In genomic region chr1:64060611-64061302, GRCh38 we compare ENCODE assay signal across 21 cellular contexts.
DNase-seq lines count a peak whose midpoint lies in the region; ATAC-seq and TF ChIP-seq lines count a peak whose summit lies in the region.
"Had no signal": no experiment of that assay in that cellular context is flagged by ENCODE, and none has a peak within 500 bp of the region (broad histone marks: within the 10 kb centered on the region; RNA-seq: fewer than 3 reads in every experiment).

No MANE protein-coding gene starts in this region.

- no peak overlapping the region for H3K4me3 Mint-ChIP-seq in WTC11
- H3K4me3 Mint-ChIP-seq in activated CD4-positive, alpha-beta T cell treated with anti-CD3 and anti-CD28 coated beads for 36 hours = no peak overlapping the region
- H3K4me3 Mint-ChIP-seq: activated CD8-positive, alpha-beta T cell treated with anti-CD3 and anti-CD28 coated beads for 36 hours; activated naive CD8-positive, alpha-beta T cell; H9; memory B cell; stimulated activated naive CD8-positive, alpha-beta T cell treated with anti-CD3 and anti-CD28 coated beads, Interleukin-15, Interleukin-2, amounts not matched to agents 100 ng/mL and 50 ng/mL, for 24 hours had no signal

- peaks cover 43% of the 10 kb centered on the region for H3K27me3 Mint-ChIP-seq in WTC11 (ENCODE audit: low read depth)
- peaks cover 5% of the 10 kb centered on the region for H3K27me3 Mint-ChIP-seq in activated CD4-positive, alpha-beta T cell treated with anti-CD3 and anti-CD28 coated beads for 36 hours
- H3K27me3 Mint-ChIP-seq: activated naive CD8-positive, alpha-beta T cell; stimulated activated naive CD8-positive, alpha-beta T cell treated with anti-CD3 and anti-CD28 coated beads, Interleukin-15, Interleukin-2, amounts not matched to agents 100 ng/mL and 50 ng/mL, for 24 hours had no signal

- H3K9me2 ChIP-seq in hepatocyte (replicated peaks; ENCODE audit: insufficient read depth) = no peaks in the 10 kb centered on the region

- intact Hi-C loops in activated CD4-positive, alpha-beta T cell treated with anti-CD3 and anti-CD28 coated beads for 36 hours (cut with DNase I, micrococcal nuclease) = no loop called here

- H3K4me1 ChIP-seq in HEK293 (ENCODE audit: control insufficient read depth, insufficient read depth, low read length) (peaks cover 11% of the 10 kb centered on the region), hepatocyte (ENCODE audit: insufficient read depth) (no peaks in the 10 kb centered on the region)

- H3K27ac ChIP-seq in HEK293 (ENCODE audit: extremely low read depth, low read depth, low read length) (peak overlapping the region; percentile 13; the same call in 1 of the 2 replicates), hepatocyte (no peak overlapping the region)
- H3K27ac ChIP-seq: thoracic aorta had no signal

- H3K36me3 Mint-ChIP-seq in WTC11 = peaks cover 9% of the 10 kb centered on the region; the same call in 1 of the 2 replicates
- H3K36me3 Mint-ChIP-seq in activated CD4-positive, alpha-beta T cell treated with anti-CD3 and anti-CD28 coated beads for 36 hours (ENCODE audit: low read depth) = no peaks in the 10 kb centered on the region
- H3K36me3 Mint-ChIP-seq: activated naive CD8-positive, alpha-beta T cell had no signal

- peak; percentile 8 for DNase-seq in COR-L47 (lab: John Stamatoyannopoulos, UW)
- no peak for DNase-seq in WTC11 (ENCODE audit: low spot score)
- peak; percentile 52 for DNase-seq in fibroblast of mammary gland (ENCODE audit: low read depth)
- DNase-seq in activated CD4-positive, alpha-beta T cell treated with anti-CD3 and anti-CD28 coated beads for 36 hours = no peak
- DNase-seq in hepatocyte (ENCODE audit: low spot score) = no peak
- DNase-seq: activated CD4-positive, CD25-positive, alpha-beta regulatory T cell treated with anti-CD3 and anti-CD28 coated beads, Interleukin-2, amount 50 U/mL, for 72 hours; activated CD8-positive, alpha-beta T cell treated with anti-CD3 and anti-CD28 coated beads for 36 hours; C1 segment of cervical spinal cord; Caco-2; cerebellar nuclear complex; DMS79 treated with DMSO at 0.1 percent for 48 hours; H9; KG1; T-helper 1 cell had no signal

- CTCF ChIA-PET in HEK293 (lab: Yijun Ruan, JAX) (no interaction called here), WTC11 (lab: Charles Lee) (interaction anchor here (1.7 kb wide), 1 partner anchor 369 kb away, joined by 8 read pairs; no protein-coding TSS in a partner anchor)
- CTCF ChIA-PET in activated CD4-positive, alpha-beta T cell treated with anti-CD3 and anti-CD28 coated beads for 36 hours (lab: Charles Lee) = interaction anchor here (0.5 to 0.7 kb wide), 3 partner anchors 26 to 1981 kb away, joined by 3 read pairs; no protein-coding TSS in a partner anchor

- H3K36me3 ChIP-seq in HEK293 (ENCODE audit: control insufficient read depth in 2 of 2, insufficient read depth in 1 of 2, low read length in 2 of 2) (no peaks in the 10 kb centered on the region; a peak in 1 of 3 replicates), hepatocyte (replicated peaks; ENCODE audit: insufficient read depth, low read depth) (no peaks in the 10 kb centered on the region)
- H3K36me3 ChIP-seq: thoracic aorta had no signal

- H3K79me2 ChIP-seq in hepatocyte = peaks cover 2% of the 10 kb centered on the region

- POLR2A ChIA-PET in HEK293 (lab: Yijun Ruan, JAX) (interaction anchor here (0.6 kb wide), 1 partner anchor 148 kb away, joined by 3 read pairs; no protein-coding TSS in a partner anchor), WTC11 (lab: Charles Lee) (no interaction called here)
- POLR2A ChIA-PET in activated CD4-positive, alpha-beta T cell treated with anti-CD3 and anti-CD28 coated beads for 36 hours (lab: Charles Lee) = no interaction called here

- no peak overlapping the region for H3K4me2 ChIP-seq in hepatocyte

- H3K9me3 ChIP-seq in HEK293 (ENCODE audit: control insufficient read depth, insufficient read depth, low read depth, low read length) = no peaks in the 10 kb centered on the region
- peaks cover 9% of the 10 kb centered on the region for H3K9me3 ChIP-seq in hepatocyte (ENCODE audit: low read depth)
- H3K9me3 ChIP-seq: Caco-2 had no signal

- no peak overlapping the region for H3K27ac Mint-ChIP-seq in WTC11
- no peak overlapping the region for H3K27ac Mint-ChIP-seq in activated CD4-positive, alpha-beta T cell treated with anti-CD3 and anti-CD28 coated beads for 36 hours
- H3K27ac Mint-ChIP-seq: activated CD8-positive, alpha-beta T cell treated with anti-CD3 and anti-CD28 coated beads for 36 hours; activated naive CD8-positive, alpha-beta T cell; H9; memory B cell; stimulated activated naive CD8-positive, alpha-beta T cell treated with anti-CD3 and anti-CD28 coated beads, Interleukin-15, Interleukin-2, amounts not matched to agents 100 ng/mL and 50 ng/mL, for 24 hours had no signal

- H3K9me3 Mint-ChIP-seq in WTC11 = no peaks in the 10 kb centered on the region
- peaks cover 4% of the 10 kb centered on the region for H3K9me3 Mint-ChIP-seq in activated CD4-positive, alpha-beta T cell treated with anti-CD3 and anti-CD28 coated beads for 36 hours (ENCODE audit: low read depth)
- H3K9me3 Mint-ChIP-seq: activated CD8-positive, alpha-beta T cell treated with anti-CD3 and anti-CD28 coated beads for 36 hours; stimulated activated naive CD8-positive, alpha-beta T cell treated with anti-CD3 and anti-CD28 coated beads, Interleukin-15, Interleukin-2, amounts not matched to agents 100 ng/mL and 50 ng/mL, for 24 hours had no signal

- H3K4me3 ChIP-seq in HEK293 (ENCODE audit: low read depth, low read length) (no peak overlapping the region), fibroblast of mammary gland (ENCODE audit: control insufficient read depth, low read depth, low read length) (no peak overlapping the region), hepatocyte (no peak overlapping the region)
- H3K4me3 ChIP-seq: thoracic aorta had no signal

- WGBS in hepatocyte (ENCODE audit: low lambda C conversion rate, missing lambda C conversion rate) = 74% methylated on average over 2 of the region's 2 CpGs

- TF ChIP-seq CTCF in HEK293 (tag by site-specific recombination; IDR thresholded peaks at IDR 0.05) = no peak
- no peak for TF ChIP-seq CTCF in WTC11 (IDR thresholded peaks at IDR 0.05)
- TF ChIP-seq CTCF in fibroblast of mammary gland (conservative IDR thresholded peaks at IDR 0.05; ENCODE audit: control insufficient read depth, insufficient read depth, low read depth, low read length) = no peak
- TF ChIP-seq CTCF in hepatocyte (IDR thresholded peaks at IDR 0.05; ENCODE audit: poor library complexity) = no peak

- H3K27me3 ChIP-seq in hepatocyte = no peaks in the 10 kb centered on the region

- peaks cover 25% of the 10 kb centered on the region for H3K4me1 Mint-ChIP-seq in WTC11
- peaks cover 20% of the 10 kb centered on the region for H3K4me1 Mint-ChIP-seq in activated CD4-positive, alpha-beta T cell treated with anti-CD3 and anti-CD28 coated beads for 36 hours
- H3K4me1 Mint-ChIP-seq: memory B cell had no signal

- ATAC-seq in WTC11 = peak; percentile 19; the same call in 1 of the 2 replicates
- ATAC-seq in HG03521 (IDR thresholded peaks at IDR 0.05; ENCODE audit: unreplicated experiment) = no peak
- no peak for ATAC-seq in activated CD4-positive, alpha-beta T cell treated with anti-CD3 and anti-CD28 coated beads for 36 hours
- no peak for ATAC-seq in GM21526 (IDR thresholded peaks at IDR 0.05; ENCODE audit: low FRiP score, unreplicated experiment)
- ATAC-seq: activated CD8-positive, alpha-beta T cell treated with anti-CD3 and anti-CD28 coated beads for 36 hours had no signal

- no peaks in the 10 kb centered on the region for H4K20me1 ChIP-seq in hepatocyte (ENCODE audit: insufficient read depth, poor library complexity, severe bottlenecking)

- H2AFZ ChIP-seq in hepatocyte = no peak overlapping the region

TF ChIP-seq in HEK293, 187 proteins besides CTCF, POLR2A, EP300 and RAD21 (continues in another document):
- TF ChIP-seq ZNF664 (tag by site-specific recombination; IDR thresholded peaks at IDR 0.05) (peak; percentile 75), ZNF555 (tag by site-specific recombination; conservative IDR thresholded peaks at IDR 0.05) (no peak), MZF1 (tag by site-specific recombination; IDR thresholded peaks at IDR 0.05; ENCODE audit: borderline replicate concordance) (peak; percentile 67), OSR2 (tag by site-specific recombination; IDR thresholded peaks at IDR 0.05) (peak; percentile 40; the same call in 1 of the 2 replicates)
- TF ChIP-seq, protein P1, sequence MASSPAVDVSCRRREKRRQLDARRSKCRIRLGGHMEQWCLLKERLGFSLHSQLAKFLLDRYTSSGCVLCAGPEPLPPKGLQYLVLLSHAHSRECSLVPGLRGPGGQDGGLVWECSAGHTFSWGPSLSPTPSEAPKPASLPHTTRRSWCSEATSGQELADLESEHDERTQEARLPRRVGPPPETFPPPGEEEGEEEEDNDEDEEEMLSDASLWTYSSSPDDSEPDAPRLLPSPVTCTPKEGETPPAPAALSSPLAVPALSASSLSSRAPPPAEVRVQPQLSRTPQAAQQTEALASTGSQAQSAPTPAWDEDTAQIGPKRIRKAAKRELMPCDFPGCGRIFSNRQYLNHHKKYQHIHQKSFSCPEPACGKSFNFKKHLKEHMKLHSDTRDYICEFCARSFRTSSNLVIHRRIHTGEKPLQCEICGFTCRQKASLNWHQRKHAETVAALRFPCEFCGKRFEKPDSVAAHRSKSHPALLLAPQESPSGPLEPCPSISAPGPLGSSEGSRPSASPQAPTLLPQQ (tag by site-specific recombination; IDR thresholded peaks at IDR 0.05) = 0 out of 2 replicates have a peak, but pooled peaks have one; percentile 21

Comparison
In these comparisons a context has a peak if more than half of its experiments do, and no peak if none do; other contexts are left out.
1. DNase-seq: peak in COR-L47 (single experiment) and fibroblast of mammary gland (single experiment); none in WTC11 (single experiment), activated CD4-positive, alpha-beta T cell treated with anti-CD3 and anti-CD28 coated beads for 36 hours (single experiment) and hepatocyte (single experiment).